In genomic region chr22:39238966-39239510, GRCh38 we compare ENCODE assay signal across 15 cellular contexts. TPM values are rescaled to one million over a fixed set of nuclear protein-coding genes. Genes with fewer than 3 reads are reported as not detected.
DNase-seq lines count a peak whose midpoint lies in the region; ATAC-seq and TF ChIP-seq lines count a peak whose summit lies in the region.
"Had no signal": no experiment of that assay in that cellular context is flagged by ENCODE, and none has a peak within 500 bp of the region (broad histone marks: within the 10 kb centered on the region; RNA-seq: fewer than 3 reads in every experiment).

No MANE protein-coding gene starts in this region.

- CTCF ChIA-PET in HEK293 (lab: Yijun Ruan, JAX): interaction anchor here (0.7 kb wide), 1 partner anchor 60 kb away, joined by 3 read pairs; no protein-coding TSS in a partner anchor

- H2AFZ ChIP-seq in hepatocyte: no peak overlapping the region
- H2AFZ ChIP-seq: GM23248 had no signal

- peak overlapping the region; percentile 98 for H3K27ac ChIP-seq in 22Rv1
- no peak overlapping the region for H3K27ac ChIP-seq in HEK293 (ENCODE audit: extremely low read depth, low read depth, low read length)
- H3K27ac ChIP-seq in hepatocyte: no peak overlapping the region
- H3K27ac ChIP-seq: GM23248, neutrophil, tibial artery had no signal

- WGBS in hepatocyte (ENCODE audit: low lambda C conversion rate, missing lambda C conversion rate): 84% methylated on average over 11 of the region's 12 CpGs

- H3K27me3 Mint-ChIP-seq in T-helper 17 cell: peaks cover 16% of the 10 kb centered on the region
- peaks cover 0 to 25% (median 17%) of the 10 kb centered on the region in 5 donors for H3K27me3 Mint-ChIP-seq in naive thymus-derived CD8-positive, alpha-beta T cell

- H3K9me3 ChIP-seq in HEK293 (ENCODE audit: control insufficient read depth, insufficient read depth, low read depth, low read length): no peaks in the 10 kb centered on the region
- H3K9me3 ChIP-seq in T-helper 17 cell (ENCODE audit: control insufficient read depth, low read length, poor library complexity, severe bottlenecking): no peaks in the 10 kb centered on the region
- no peaks in the 10 kb centered on the region for H3K9me3 ChIP-seq in hepatocyte (ENCODE audit: low read depth)
- H3K9me3 ChIP-seq: neutrophil, tibial artery had no signal

- no peak for ATAC-seq in T-helper 17 cell
- no peak for ATAC-seq in naive thymus-derived CD8-positive, alpha-beta T cell
- no peak for ATAC-seq in HG02610 (IDR thresholded peaks at IDR 0.05; ENCODE audit: unreplicated experiment)
- no peak for ATAC-seq in HG03196 (IDR thresholded peaks at IDR 0.05; ENCODE audit: unreplicated experiment)
- ATAC-seq: activated CD4-positive, CD25-positive, alpha-beta regulatory T cell treated with anti-CD3 and anti-CD28 coated beads, Interleukin-2, amount 50 U/mL, for 24 hours had no signal

- POLR2A ChIA-PET in HEK293 (lab: Yijun Ruan, JAX): interaction anchor here (0.7 kb wide), 1 partner anchor 224 kb away, joined by 3 read pairs; no protein-coding TSS in a partner anchor
- POLR2A ChIA-PET in naive thymus-derived CD8-positive, alpha-beta T cell (lab: Charles Lee): interaction anchor here (1.0 to 8.2 kb wide), 2 partner anchors 10 to 78 kb away, joined by 3 to 77 read pairs; partner anchors contain the start of gene RPL3

- no peaks in the 10 kb centered on the region for H3K9me3 Mint-ChIP-seq in naive thymus-derived CD8-positive, alpha-beta T cell
- H3K9me3 Mint-ChIP-seq: activated naive CD8-positive, alpha-beta T cell treated with anti-CD3 and anti-CD28 coated beads, Interleukin-2, amount 10 ng/mL, durations not matched to agents 7 days and 5 days had no signal

- H3K4me3 ChIP-seq in HEK293 (ENCODE audit: low read depth, low read length) (no peak overlapping the region), hepatocyte (no peak overlapping the region)
- H3K4me3 ChIP-seq: GM23248, lung, tibial artery had no signal

- no peaks in the 10 kb centered on the region for H3K27me3 ChIP-seq in hepatocyte

- no peaks in the 10 kb centered on the region for H3K36me3 ChIP-seq in HEK293 (ENCODE audit: control insufficient read depth in 2 of 2, insufficient read depth in 1 of 2, low read length in 2 of 2)
- no peaks in the 10 kb centered on the region for H3K36me3 ChIP-seq in hepatocyte (replicated peaks; ENCODE audit: insufficient read depth, low read depth)
- H3K36me3 ChIP-seq: neutrophil, tibial artery had no signal

- no peak overlapping the region for H3K4me2 ChIP-seq in hepatocyte

- H3K4me1 ChIP-seq in HEK293 (ENCODE audit: control insufficient read depth, insufficient read depth, low read length) (peaks cover 34% of the 10 kb centered on the region), hepatocyte (ENCODE audit: insufficient read depth) (peaks cover 32% of the 10 kb centered on the region)

- no peaks in the 10 kb centered on the region for H3K9me2 ChIP-seq in hepatocyte (replicated peaks; ENCODE audit: insufficient read depth)

- peaks cover 66% of the 10 kb centered on the region for H3K4me1 Mint-ChIP-seq in T-helper 17 cell
- peaks cover 44 to 91% (median 78%) of the 10 kb centered on the region in 4 donors for H3K4me1 Mint-ChIP-seq in naive thymus-derived CD8-positive, alpha-beta T cell

- no peaks in the 10 kb centered on the region for H3K36me3 Mint-ChIP-seq in T-helper 17 cell (ENCODE audit: low read depth)
- H3K36me3 Mint-ChIP-seq in naive thymus-derived CD8-positive, alpha-beta T cell: peaks cover 0 to 2% (median 0%) of the 10 kb centered on the region in 3 donors

- no peaks in the 10 kb centered on the region for H3K79me2 ChIP-seq in hepatocyte

- TF ChIP-seq CTCF in 22Rv1 (IDR thresholded peaks at IDR 0.05) (no peak), HEK293 (tag by site-specific recombination; IDR thresholded peaks at IDR 0.05) (no peak), hepatocyte (IDR thresholded peaks at IDR 0.05; ENCODE audit: poor library complexity) (no peak)

- H3K4me3 Mint-ChIP-seq in T-helper 17 cell: no peak overlapping the region
- H3K4me3 Mint-ChIP-seq in naive thymus-derived CD8-positive, alpha-beta T cell: peak overlapping the region in 6 of 10 donors; percentile 2 to 92 (median 49)
- H3K4me3 Mint-ChIP-seq: activated naive CD8-positive, alpha-beta T cell treated with anti-CD3 and anti-CD28 coated beads, Interleukin-2, amount 10 ng/mL, durations not matched to agents 7 days and 5 days had no signal

- no peaks in the 10 kb centered on the region for H4K20me1 ChIP-seq in hepatocyte (ENCODE audit: insufficient read depth, poor library complexity, severe bottlenecking)

- peak overlapping the region; percentile 8 for H3K27ac Mint-ChIP-seq in T-helper 17 cell
- H3K27ac Mint-ChIP-seq in naive thymus-derived CD8-positive, alpha-beta T cell: peak overlapping the region in 7 of 10 donors; percentile 16 to 91 (median 51)
- H3K27ac Mint-ChIP-seq: activated naive CD8-positive, alpha-beta T cell treated with anti-CD3 and anti-CD28 coated beads, Interleukin-2, amount 10 ng/mL, durations not matched to agents 7 days and 5 days had no signal

- no peak for DNase-seq in T-helper 17 cell
- DNase-seq in naive thymus-derived CD8-positive, alpha-beta T cell: no peak
- no peak for DNase-seq in COLO829 (ENCODE audit: low spot score)
- DNase-seq in hepatocyte (ENCODE audit: low spot score): no peak
- DNase-seq: activated naive CD8-positive, alpha-beta T cell treated with anti-CD3 and anti-CD28 coated beads, Interleukin-2, amount 10 ng/mL, durations not matched to agents 7 days and 5 days; GM23248; Karpas-422; tibial artery had no signal

TF ChIP-seq in HEK293, 187 proteins besides CTCF, POLR2A, EP300 and RAD21:
- TF ChIP-seq ZNF155 (tag by site-specific recombination; IDR thresholded peaks at IDR 0.05): no peak
- TF ChIP-seq HOXC10 (CRISPR knock-in tag; IDR thresholded peaks at IDR 0.05): no peak
- TF ChIP-seq ZBTB20 (tag by site-specific recombination; IDR thresholded peaks at IDR 0.05): 0 out of 2 replicates have a peak, but pooled peaks have one; percentile 9

RNA-seq across cellular contexts. Expression of gene PDGFB, which starts 5.7 kb away (rescaled TPM):
- 1 to 10 TPM; 2.8 to 4.4 TPM for total RNA-seq in T-helper 17 cell
- total RNA-seq in naive thymus-derived CD8-positive, alpha-beta T cell: 10 to 100 TPM in 1 of 2 experiments, 1 to 10 TPM in 1; 7.4 to 10.1 TPM
- polyA plus RNA-seq in naive thymus-derived CD8-positive, alpha-beta T cell: 1 to 10 TPM; 1.0 to 3.9 (median 1.3) TPM
- 3.9 and 4.3 TPM in 2 replicates for total RNA-seq in hepatocyte
- 2.5 and 4.1 TPM in 2 replicates for polyA plus RNA-seq in hepatocyte
- total RNA-seq: GM23248 had no signal
